In the genomic region with DNA sequence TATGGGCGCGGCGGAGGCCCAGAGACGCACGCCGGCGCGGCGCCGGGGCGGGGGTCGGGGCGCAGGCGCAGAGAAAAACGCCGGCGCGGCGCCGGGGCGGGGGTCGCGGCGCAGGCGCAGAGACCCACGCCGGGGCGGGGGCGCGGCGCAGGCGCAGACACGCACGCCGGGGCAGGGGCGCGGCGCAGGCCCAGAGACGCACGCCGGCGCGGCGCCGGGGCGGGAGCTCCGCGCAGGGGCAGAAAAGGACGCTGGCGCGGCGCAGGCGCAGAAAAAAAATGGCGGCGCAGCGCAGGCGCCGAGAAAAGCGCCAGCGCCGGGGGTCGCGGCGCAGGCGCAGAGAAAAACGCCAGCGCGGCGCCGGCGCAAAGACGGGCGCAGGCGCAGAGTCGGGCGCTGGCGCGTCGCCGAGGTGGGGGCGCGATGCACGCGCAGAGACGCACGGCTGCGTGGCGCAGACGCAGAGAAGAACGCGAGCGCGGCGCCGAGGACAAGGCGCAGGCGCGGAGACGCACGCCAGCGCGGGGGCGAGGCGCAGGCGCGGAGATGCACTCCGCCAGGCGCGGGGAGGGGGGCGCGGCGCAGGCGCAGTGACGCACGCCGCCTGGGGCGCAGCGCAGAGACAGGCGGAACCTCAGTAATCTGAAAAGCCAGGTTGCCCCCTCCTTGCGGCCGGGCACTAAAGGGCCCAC, we compare ENCODE assay signal across 7 cellular contexts. TPM values are rescaled to one million over a fixed set of nuclear protein-coding genes. Genes with fewer than 3 reads are reported as not detected.
DNase-seq lines count a peak whose midpoint lies in the region; ATAC-seq, FAIRE-seq and TF ChIP-seq lines count a peak whose summit lies in the region.
"Not testable (repeated sequence)": the region's sequence is repeated elsewhere in the genome, so short reads cannot be mapped to it uniquely, and the experiment has no call there.

No MANE protein-coding gene starts in this region.

- H3K27me3 Mint-ChIP-seq in stimulated activated memory B cell treated with anti-CD40 and anti-IgM and Interleukin-4, amounts not matched to agents 10 μg/mL and 1 μg/mL and 100 μg/mL, for 72 hours: not testable (repeated sequence)

- not testable (repeated sequence) for FAIRE-seq in pancreas (lab: Jason Lieb, UNC)

- not testable (repeated sequence) for H3K4me1 ChIP-seq in body of pancreas, pancreas

- ATAC-seq in GM19397 (IDR thresholded peaks at IDR 0.05; ENCODE audit: unreplicated experiment): peak; percentile 17
- ATAC-seq in HG02610 (IDR thresholded peaks at IDR 0.05; ENCODE audit: unreplicated experiment): peak; percentile 20
- peak; percentile 8 for ATAC-seq in HG03571 (IDR thresholded peaks at IDR 0.05; ENCODE audit: unreplicated experiment)
- ATAC-seq in body of pancreas: peak; percentile 14
- peak; percentile 27 for ATAC-seq in left ventricle myocardium superior
- ATAC-seq in pancreas: peak in 3 of 4 donors; percentile 12 to 41 (median 26)
- ATAC-seq in stimulated activated memory B cell treated with anti-CD40 and anti-IgM and Interleukin-4, amounts not matched to agents 10 μg/mL and 1 μg/mL and 100 μg/mL, for 72 hours: peak; percentile 81

- H3K36me3 ChIP-seq in body of pancreas (replicated peaks in 1 of 2; ENCODE audit: insufficient read depth in 1 of 2, low read depth in 2 of 2); pancreas: not testable (repeated sequence)

- not testable (repeated sequence) for TF ChIP-seq POLR2A in body of pancreas (IDR thresholded peaks at IDR 0.05)

- not testable (repeated sequence) for H3K4me3 ChIP-seq in body of pancreas, pancreas

- H3K27me3 ChIP-seq in body of pancreas, pancreas: not testable (repeated sequence)

- WGBS in body of pancreas, 2 donors: 70 to 84% methylated on average over 24 to 29 of the region's 121 CpGs
- 77% methylated on average over 77 of the region's 121 CpGs; no CpG with 5 or more reads in 1 of the 2 donors for WGBS in pancreas, 2 donors

- not testable (repeated sequence) for DNase-seq in body of pancreas, left ventricle myocardium superior, pancreas

- not testable (repeated sequence) for H3K4me3 Mint-ChIP-seq in stimulated activated memory B cell treated with anti-CD40 and anti-IgM and Interleukin-4, amounts not matched to agents 10 μg/mL and 1 μg/mL and 100 μg/mL, for 72 hours

- not testable (repeated sequence) for H3K27ac Mint-ChIP-seq in stimulated activated memory B cell treated with anti-CD40 and anti-IgM and Interleukin-4, amounts not matched to agents 10 μg/mL and 1 μg/mL and 100 μg/mL, for 72 hours

- not testable (repeated sequence) for H3K4me1 Mint-ChIP-seq in stimulated activated memory B cell treated with anti-CD40 and anti-IgM and Interleukin-4, amounts not matched to agents 10 μg/mL and 1 μg/mL and 100 μg/mL, for 72 hours

- intact Hi-C loops in body of pancreas (cut with DNase I); left ventricle myocardium superior (cut with micrococcal nuclease); pancreas (cut with DNase I): not testable (repeated sequence)

- not testable (repeated sequence) for TF ChIP-seq CTCF in body of pancreas (IDR thresholded peaks at IDR 0.05); pancreas (IDR thresholded peaks at IDR 0.05)

- not testable (repeated sequence) for H3K9me3 ChIP-seq in body of pancreas, pancreas

- not testable (repeated sequence) for H3K36me3 Mint-ChIP-seq in stimulated activated memory B cell treated with anti-CD40 and anti-IgM and Interleukin-4, amounts not matched to agents 10 μg/mL and 1 μg/mL and 100 μg/mL, for 72 hours

- H3K9me3 Mint-ChIP-seq in stimulated activated memory B cell treated with anti-CD40 and anti-IgM and Interleukin-4, amounts not matched to agents 10 μg/mL and 1 μg/mL and 100 μg/mL, for 72 hours: not testable (repeated sequence)

- not testable (repeated sequence) for H3K27ac ChIP-seq in body of pancreas, pancreas

RNA-seq across cellular contexts. Expression of a gene that starts 41.9 kb away (rescaled TPM):
- total RNA-seq in body of pancreas (10 to 100 TPM; 21.4 to 27.2 TPM), left ventricle myocardium superior (6.4 TPM), pancreas (10 to 100 TPM in 4 of 6 donors, 1 to 10 TPM in 2; 8.6 to 14.7 (median 13.0) TPM)
- 1 to 10 TPM; 6.3 to 9.2 TPM for polyA plus RNA-seq in pancreas

Comparison
In these comparisons a context has a peak if more than half of its experiments do, and no peak if none do; other contexts are left out.
1. ATAC-seq: peak in every context shown above with its lines; median percentile 81 in stimulated activated memory B cell treated with anti-CD40 and anti-IgM and Interleukin-4, amounts not matched to agents 10 μg/mL and 1 μg/mL and 100 μg/mL, for 72 hours; 27 in left ventricle myocardium superior; 26 in pancreas; 20 in HG02610; 17 in GM19397; 14 in body of pancreas; 8 in HG03571.